ENCODE assay signal across 8 cellular contexts in the genomic region with DNA sequence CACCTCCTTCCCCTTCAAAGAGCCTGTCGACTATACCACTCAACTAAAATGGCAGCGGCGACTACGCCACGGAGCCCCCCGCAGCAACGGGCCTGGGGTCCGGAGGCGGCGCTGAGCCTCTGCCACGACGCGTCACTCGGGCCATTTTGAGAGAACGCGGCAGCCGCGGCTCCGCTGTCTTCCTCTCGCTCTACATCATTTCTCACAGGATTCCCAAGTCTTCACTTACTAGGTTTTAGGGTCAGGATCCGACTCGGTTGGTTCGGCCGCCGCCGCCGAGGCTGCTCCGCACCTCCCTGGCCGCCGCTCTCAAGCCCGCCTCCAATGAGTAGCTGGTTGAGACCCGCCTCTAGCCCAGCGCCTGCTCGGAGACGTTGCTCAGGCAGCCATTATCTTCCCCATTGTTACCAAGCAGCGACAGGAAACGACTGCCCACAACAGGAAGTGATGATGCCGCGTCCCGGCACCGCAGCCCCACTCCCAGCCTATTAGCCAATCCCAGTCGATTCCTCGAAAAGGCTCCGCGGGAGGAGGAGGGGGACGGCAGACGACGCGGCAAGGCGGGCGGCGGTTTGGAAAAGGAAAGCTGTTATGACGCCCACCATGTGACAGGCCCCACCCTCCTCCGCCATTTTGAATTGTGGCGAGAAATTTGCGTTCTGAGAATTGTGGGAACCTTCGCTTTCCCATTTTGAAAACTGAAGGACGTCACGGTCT. TPM values are rescaled to one million over a fixed set of nuclear protein-coding genes. Genes with fewer than 3 reads are reported as not detected.
DNase-seq lines count a peak whose midpoint lies in the region; ATAC-seq and TF ChIP-seq lines count a peak whose summit lies in the region.

A gene with protein sequence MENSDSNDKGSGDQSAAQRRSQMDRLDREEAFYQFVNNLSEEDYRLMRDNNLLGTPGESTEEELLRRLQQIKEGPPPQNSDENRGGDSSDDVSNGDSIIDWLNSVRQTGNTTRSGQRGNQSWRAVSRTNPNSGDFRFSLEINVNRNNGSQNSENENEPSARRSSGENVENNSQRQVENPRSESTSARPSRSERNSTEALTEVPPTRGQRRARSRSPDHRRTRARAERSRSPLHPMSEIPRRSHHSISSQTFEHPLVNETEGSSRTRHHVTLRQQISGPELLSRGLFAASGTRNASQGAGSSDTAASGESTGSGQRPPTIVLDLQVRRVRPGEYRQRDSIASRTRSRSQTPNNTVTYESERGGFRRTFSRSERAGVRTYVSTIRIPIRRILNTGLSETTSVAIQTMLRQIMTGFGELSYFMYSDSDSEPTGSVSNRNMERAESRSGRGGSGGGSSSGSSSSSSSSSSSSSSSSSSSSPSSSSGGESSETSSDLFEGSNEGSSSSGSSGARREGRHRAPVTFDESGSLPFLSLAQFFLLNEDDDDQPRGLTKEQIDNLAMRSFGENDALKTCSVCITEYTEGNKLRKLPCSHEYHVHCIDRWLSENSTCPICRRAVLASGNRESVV (minus strand): TSS at position 432 of the 717 bp plus-strand sequence. CDS start 18,647 bp downstream, outside the sequence.

- H3K27ac ChIP-seq in C4-2B (peak within 1 kb of the TSS; percentile 97), left lung (peak within 1 kb of the TSS; percentile 96 to 99)

- H3K4me1 ChIP-seq in left lung: peaks cover 0 to 13% of the 10 kb centered on the region in 2 donors

- DNase-seq in NCI-H774 (lab: John Stamatoyannopoulos, UW) (peak; percentile 90), dermis blood vessel endothelial cell (peak; percentile 96), left lung (peak; percentile 92 to 95)
- peak; percentile 89 to 91 for DNase-seq in activated CD4-positive, alpha-beta T cell treated with anti-CD3 and anti-CD28 coated beads, Interleukin-2, amount 50 U/mL, for 4 hours
- DNase-seq in stimulated activated CD4-positive, alpha-beta T cell treated with anti-CD3 and anti-CD28 coated beads, Interleukin-2, amount 100 ng/mL, for 48 hours: peak; percentile 73 to 78

- TF ChIP-seq CTCF in C4-2B (conservative IDR thresholded peaks at IDR 0.05): no peak
- TF ChIP-seq CTCF in left lung (IDR thresholded peaks at IDR 0.05): no peak

- H3K9me3 ChIP-seq in left lung: no peaks in the 10 kb centered on the region

- ATAC-seq in GM19395 (IDR thresholded peaks at IDR 0.05; ENCODE audit: unreplicated experiment) (peak; percentile 94), HG03565 (IDR thresholded peaks at IDR 0.05; ENCODE audit: unreplicated experiment) (peak; percentile 93), left lung (peak; percentile 99)

- peak within 1 kb of the TSS; percentile 59 for H3K4me3 ChIP-seq in left lung

- intact Hi-C loops in left lung (cut with DNase I): no loop called here

- H3K36me3 ChIP-seq in left lung: peaks cover 0 to 3% of the 10 kb centered on the region in 2 donors

- no peaks in the 10 kb centered on the region for H3K27me3 ChIP-seq in left lung

RNA-seq across cellular contexts. Expression of the gene that starts here (rescaled TPM):
- total RNA-seq in dermis blood vessel endothelial cell (55.5 and 62.5 TPM in 2 replicates), left lung (10 to 100 TPM; 31.6 to 40.6 TPM)

Comparison
In these comparisons a context has a peak if more than half of its experiments do, and no peak if none do; other contexts are left out.
1. Peak in every context shown above with its lines: DNase-seq, ATAC-seq, H3K4me3 ChIP-seq and H3K27ac ChIP-seq.